8 cellular contexts compared by ENCODE assay signal in genomic region chr6:24720604-24721460, GRCh38. TPM values are rescaled to one million over a fixed set of nuclear protein-coding genes. Genes with fewer than 3 reads are reported as not detected.
DNase-seq lines count a peak whose midpoint lies in the region; ATAC-seq and TF ChIP-seq lines count a peak whose summit lies in the region.

No MANE protein-coding gene starts in this region.

- DNase-seq in DMS79 treated with DMSO at 0.1 percent for 48 hours (lab: John Stamatoyannopoulos, UW) (peak; percentile 98), Panc1 (ENCODE audit: low read depth, low spot score) (peak; percentile 98)
- DNase-seq in activated T-cell treated with anti-CD3 and anti-CD28 coated beads, Interleukin-2, amount 50 U/mL, for 72 hours, result peak; percentile 99 to 100
- DNase-seq in stimulated activated CD8-positive, alpha-beta memory T cell treated with anti-CD3 and anti-CD28 coated beads, Interleukin-4, amount 100 ng/mL, for 48 hours, result peak; percentile 100

- intact Hi-C loops in Panc1 (cut with micrococcal nuclease; ENCODE audit: unreplicated experiment), result loop anchor here (5.0 kb wide), 1 partner anchor 41 kb away; no protein-coding TSS in a partner anchor

- POLR2A ChIA-PET in Panc1 (lab: Charles Lee), result interaction anchor here (0.6 kb wide), 1 partner anchor 38 kb away, joined by 9 read pairs; no protein-coding TSS in a partner anchor

- H3K4me3 ChIP-seq in KMS-11 (IDR thresholded peaks at IDR 0.05; ENCODE audit: insufficient read depth, low read depth, low read length) (no peak overlapping the region), Panc1 (ENCODE audit: low read depth in 2 of 2, low read length in 2 of 2) (peak overlapping the region; percentile 88 to 93), mucosa of stomach (ENCODE audit: low read length) (peak overlapping the region; percentile 83)

- peak overlapping the region; percentile 99 for H3K27ac Mint-ChIP-seq in activated T-cell treated with anti-CD3 and anti-CD28 coated beads, Interleukin-2, amount 50 U/mL, for 72 hours

- peaks cover 47% of the 10 kb centered on the region for H3K79me2 ChIP-seq in KMS-11 (ENCODE audit: insufficient read depth, low read depth)

- CTCF ChIA-PET in Panc1 (lab: Charles Lee), result no interaction called here

- peaks cover 33% of the 10 kb centered on the region for H3K4me1 ChIP-seq in KMS-11 (ENCODE audit: low read depth, poor library complexity, severe bottlenecking)
- H3K4me1 ChIP-seq in Panc1 (ENCODE audit: control insufficient read depth, insufficient read depth, low read length), result peaks cover 16% of the 10 kb centered on the region
- peaks cover 6% of the 10 kb centered on the region for H3K4me1 ChIP-seq in mucosa of stomach (ENCODE audit: control insufficient read depth, insufficient read depth, low read length)

- H3K9me3 Mint-ChIP-seq in activated T-cell treated with anti-CD3 and anti-CD28 coated beads, Interleukin-2, amount 50 U/mL, for 72 hours, result no peaks in the 10 kb centered on the region

- ATAC-seq in GM21786 (IDR thresholded peaks at IDR 0.05; ENCODE audit: unreplicated experiment) (peak; percentile 90), Panc1 (peak; percentile 98), esophagus mucosa (peak; percentile 96)
- ATAC-seq in activated T-cell treated with anti-CD3 and anti-CD28 coated beads, Interleukin-2, amount 50 U/mL, for 72 hours (replicated peaks in 1 of 2), result peak; percentile 87 to 88

- H3K9ac ChIP-seq in KMS-11, result peak overlapping the region; percentile 98
- peak overlapping the region; percentile 100 for H3K9ac ChIP-seq in mucosa of stomach (ENCODE audit: low read length)

- 0 out of 2 replicates have a peak, but pooled peaks cover 9% of the 10 kb centered on the region for H3K36me3 ChIP-seq in KMS-11 (ENCODE audit: insufficient read depth)
- H3K36me3 ChIP-seq in Panc1 (ENCODE audit: control insufficient read depth, insufficient read depth, low read length), result peaks cover 23% of the 10 kb centered on the region
- no peaks in the 10 kb centered on the region for H3K36me3 ChIP-seq in mucosa of stomach (ENCODE audit: control insufficient read depth, insufficient read depth, low read length)

- TF ChIP-seq CTCF in KMS-11 (conservative IDR thresholded peaks at IDR 0.05; ENCODE audit: low read depth, low read length) (no peak), Panc1 (IDR thresholded peaks at IDR 0.05) (no peak)

- no TSS peak for BruUV-seq in Panc1 (replicated peaks; lab: Mats Ljungman, UMichigan)

- H3K4me1 Mint-ChIP-seq in activated T-cell treated with anti-CD3 and anti-CD28 coated beads, Interleukin-2, amount 50 U/mL, for 72 hours (ENCODE audit: low read depth), result peaks cover 42% of the 10 kb centered on the region

- H3K4me2 ChIP-seq in KMS-11, result peak overlapping the region; percentile 50; the same call in 1 of the 2 replicates

- H3K4me3 Mint-ChIP-seq in activated T-cell treated with anti-CD3 and anti-CD28 coated beads, Interleukin-2, amount 50 U/mL, for 72 hours, result peak overlapping the region; percentile 95 to 100

- H3K27ac ChIP-seq in KMS-11 (peak overlapping the region; percentile 98), Panc1 (ENCODE audit: low read length) (peak overlapping the region; percentile 98)

- H3K9me3 ChIP-seq in Panc1 (ENCODE audit: control insufficient read depth, insufficient read depth, low read depth, low read length) (no peaks in the 10 kb centered on the region), mucosa of stomach (ENCODE audit: control insufficient read depth, low read length) (no peaks in the 10 kb centered on the region)

- peak overlapping the region; percentile 55 for H2AFZ ChIP-seq in KMS-11 (ENCODE audit: low read depth)

- peaks cover 14 to 24% of the 10 kb centered on the region in 2 donors for H3K36me3 Mint-ChIP-seq in activated T-cell treated with anti-CD3 and anti-CD28 coated beads, Interleukin-2, amount 50 U/mL, for 72 hours (ENCODE audit: insufficient read depth in 2 of 2)

- peaks cover 21% of the 10 kb centered on the region for H4K20me1 ChIP-seq in KMS-11 (ENCODE audit: insufficient read depth)

- H3K27me3 ChIP-seq in KMS-11 (ENCODE audit: insufficient read depth, low read depth) (no peaks in the 10 kb centered on the region), Panc1 (ENCODE audit: control insufficient read depth, insufficient read depth, low read length) (no peaks in the 10 kb centered on the region), mucosa of stomach (ENCODE audit: control insufficient read depth, insufficient read depth, low read length) (no peaks in the 10 kb centered on the region)

- no peaks in the 10 kb centered on the region for H3K27me3 Mint-ChIP-seq in activated T-cell treated with anti-CD3 and anti-CD28 coated beads, Interleukin-2, amount 50 U/mL, for 72 hours (ENCODE audit: low read depth)

- in situ Hi-C loops in Panc1 (cut with HindIII; ENCODE audit: low pct_unique_long_range_greater_than_20kb, low sequenced_read_pairs), result no loop called here

RNA-seq across cellular contexts. Expression of gene C6orf62, which starts 1.9 kb away (rescaled TPM):
- total RNA-seq in Panc1 (2021; ENCODE audit: unreplicated experiment) (153 TPM), esophagus mucosa (63.0 TPM)
- polyA plus RNA-seq in Panc1 (2012; ENCODE audit: insufficient read length), result 53.5 TPM
- total RNA-seq in activated T-cell treated with anti-CD3 and anti-CD28 coated beads, Interleukin-2, amount 50 U/mL, for 72 hours, result 100 to 1,000 TPM; 181 to 194 TPM

RNA-seq across cellular contexts. Expression of gene GMNN, which starts 53.9 kb away (rescaled TPM):
- total RNA-seq in Panc1 (2021; ENCODE audit: unreplicated experiment) (53.1 TPM), esophagus mucosa (14.9 TPM)
- 24.1 TPM for polyA plus RNA-seq in Panc1 (2012; ENCODE audit: insufficient read length)
- 10 to 100 TPM; 50.8 to 58.5 TPM for total RNA-seq in activated T-cell treated with anti-CD3 and anti-CD28 coated beads, Interleukin-2, amount 50 U/mL, for 72 hours

RNA-seq across cellular contexts. Expression of gene ACOT13, which starts 54.0 kb away (rescaled TPM):
- 31.6 TPM for total RNA-seq in Panc1 (2021; ENCODE audit: unreplicated experiment)
- 22.4 TPM for polyA plus RNA-seq in Panc1 (2012; ENCODE audit: insufficient read length)
- 10 to 100 TPM; 26.5 to 26.9 TPM for total RNA-seq in activated T-cell treated with anti-CD3 and anti-CD28 coated beads, Interleukin-2, amount 50 U/mL, for 72 hours
- 11.2 TPM for total RNA-seq in esophagus mucosa

RNA-seq across cellular contexts. Expression of gene TDP2, which starts 54.1 kb away (rescaled TPM):
- total RNA-seq in Panc1 (2021; ENCODE audit: unreplicated experiment), result 33.6 TPM
- polyA plus RNA-seq in Panc1 (2012; ENCODE audit: insufficient read length), result 42.7 TPM
- 10 to 100 TPM; 58.3 to 62.9 TPM for total RNA-seq in activated T-cell treated with anti-CD3 and anti-CD28 coated beads, Interleukin-2, amount 50 U/mL, for 72 hours
- 16.1 TPM for total RNA-seq in esophagus mucosa
